22 cellular contexts compared by ENCODE assay signal in genomic region chr10:64537931-64538330, GRCh38.
DNase-seq lines count a peak whose midpoint lies in the region; ATAC-seq and TF ChIP-seq lines count a peak whose summit lies in the region.
"Had no signal": no experiment of that assay in that cellular context is flagged by ENCODE, and none has a peak within 500 bp of the region (broad histone marks: within the 10 kb centered on the region; RNA-seq: fewer than 3 reads in every experiment).

No MANE protein-coding gene starts in this region.

- H3K27ac Mint-ChIP-seq in neural crest cell (ENCODE audit: unreplicated experiment), result peak overlapping the region; percentile 83
- H3K27ac Mint-ChIP-seq: B cell, HFFc6 had no signal

- H3K9me3 ChIP-seq in effector memory CD4-positive, alpha-beta T cell (ENCODE audit: control insufficient read depth, low read length), result no peaks in the 10 kb centered on the region
- H3K9me3 ChIP-seq: Caco-2 had no signal

- no peaks in the 10 kb centered on the region for H3K27me3 Mint-ChIP-seq in neural crest cell (ENCODE audit: low read depth)
- H3K27me3 Mint-ChIP-seq: B cell had no signal

- no peaks in the 10 kb centered on the region for H3K27me3 ChIP-seq in effector memory CD4-positive, alpha-beta T cell (replicated peaks; ENCODE audit: control insufficient read depth, insufficient read depth, low read length, poor library complexity, severe bottlenecking)

- H3K9me3 Mint-ChIP-seq in neural crest cell, result no peaks in the 10 kb centered on the region

- no peak for TF ChIP-seq CTCF in neural crest cell (conservative IDR thresholded peaks at IDR 0.05)

- no peaks in the 10 kb centered on the region for H3K4me1 ChIP-seq in effector memory CD4-positive, alpha-beta T cell (ENCODE audit: control insufficient read depth, insufficient read depth, low read length, poor library complexity, severe bottlenecking)
- H3K4me1 ChIP-seq: Caco-2 had no signal

- H3K4me3 ChIP-seq in effector memory CD4-positive, alpha-beta T cell (ENCODE audit: insufficient read depth, low read depth, low read length, poor library complexity, severe bottlenecking), result no peak overlapping the region

- no peaks in the 10 kb centered on the region for H3K36me3 Mint-ChIP-seq in neural crest cell (ENCODE audit: low read depth)

- H3K4me1 Mint-ChIP-seq in neural crest cell, result peaks cover 32% of the 10 kb centered on the region
- H3K4me1 Mint-ChIP-seq: B cell had no signal

- no peak for ATAC-seq in HG03521 (IDR thresholded peaks at IDR 0.05; ENCODE audit: unreplicated experiment)
- no peak for ATAC-seq in GM18511 (IDR thresholded peaks at IDR 0.05; ENCODE audit: unreplicated experiment)
- ATAC-seq: SK-N-SH treated with all-trans-retinoic acid at 6 μM for 48 hours had no signal

- H3K27ac ChIP-seq in angular gyrus (ENCODE audit: low read depth, low read length) (peak overlapping the region; percentile 71), temporal lobe (ENCODE audit: low read depth, low read length) (peak overlapping the region; percentile 54)
- H3K27ac ChIP-seq in effector memory CD4-positive, alpha-beta T cell (ENCODE audit: insufficient read depth, low read length, poor library complexity, severe bottlenecking), result no peak overlapping the region
- H3K27ac ChIP-seq: HL-60 had no signal

- peak overlapping the region; percentile 23 for H3K4me3 Mint-ChIP-seq in neural crest cell
- H3K4me3 Mint-ChIP-seq: B cell, HFFc6 had no signal

- no peaks in the 10 kb centered on the region for H3K36me3 ChIP-seq in effector memory CD4-positive, alpha-beta T cell (ENCODE audit: control insufficient read depth, insufficient read depth, low read length)

- DNase-seq in globus pallidus (ENCODE audit: low spot score) (peak; percentile 87), neural crest cell (ENCODE audit: low read depth, low spot score) (no peak), NCI-H524 treated with DMSO at 0.1 percent for 48 hours (lab: John Stamatoyannopoulos, UW) (no peak)
- DNase-seq in effector memory CD4-positive, alpha-beta T cell, result no peak
- DNase-seq: Caco-2, GDM1, HFFc6, NCI-H1417, NCI-H187 treated with DMSO at 0.1 percent for 48 hours, NCI-H2227 treated with DMSO at 0.1 percent for 48 hours, NCI-H510A treated with DMSO at 0.1 percent for 48 hours, NCI-H82, OCI-M1, RPMI8226, SHP77 treated with DMSO at 0.1 percent for 48 hours had no signal
